Comparison of ENCODE assay signal across 7 cellular contexts in genomic region chr4:121252224-121252806, GRCh38.
DNase-seq lines count a peak whose midpoint lies in the region; ATAC-seq and TF ChIP-seq lines count a peak whose summit lies in the region.

No MANE protein-coding gene starts in this region.

- H3K9ac ChIP-seq in endodermal cell (ENCODE audit: extremely low read depth, low read length, poor library complexity, severe bottlenecking) (no peak overlapping the region), mesendoderm (ENCODE audit: low read length) (no peak overlapping the region)

- no peak overlapping the region for H4K8ac ChIP-seq in mesendoderm (ENCODE audit: low read depth, low read length)

- WGBS in endodermal cell (ENCODE audit: insufficient coverage in 1 of 2, insufficient read length in 1 of 2), 2 experiments = 27 to 67% methylated on average over 2 to 3 of the region's 3 CpGs
- WGBS in mesendoderm (ENCODE audit: extremely low coverage, insufficient coverage, low lambda C conversion rate) = no CpG with 5 or more reads among the region's 3 CpGs

- H3K27ac Mint-ChIP-seq in activated CD4-positive, alpha-beta memory T cell treated with anti-CD3 and anti-CD28 coated beads for 36 hours = no peak overlapping the region
- H3K27ac Mint-ChIP-seq in endodermal cell = no peak overlapping the region

- H3K4me1 Mint-ChIP-seq in activated CD4-positive, alpha-beta memory T cell treated with anti-CD3 and anti-CD28 coated beads for 36 hours (ENCODE audit: low read depth) = peaks cover 70% of the 10 kb centered on the region
- peaks cover 25% of the 10 kb centered on the region for H3K4me1 Mint-ChIP-seq in endodermal cell

- no peaks in the 10 kb centered on the region for H3K27me3 Mint-ChIP-seq in activated CD4-positive, alpha-beta memory T cell treated with anti-CD3 and anti-CD28 coated beads for 36 hours
- no peaks in the 10 kb centered on the region for H3K27me3 Mint-ChIP-seq in endodermal cell (ENCODE audit: insufficient read depth)

- H3K56ac ChIP-seq in mesendoderm (ENCODE audit: low read length) = no peak overlapping the region

- no peak overlapping the region for H2AK5ac ChIP-seq in mesendoderm (ENCODE audit: low read length)

- no peak overlapping the region for H3K23ac ChIP-seq in mesendoderm (ENCODE audit: low read length)

- H3K4me1 ChIP-seq in endodermal cell (ENCODE audit: control insufficient read depth, insufficient read depth, low read length) (no peaks in the 10 kb centered on the region), mesendoderm (ENCODE audit: control insufficient read depth, low read depth, low read length) (no peaks in the 10 kb centered on the region)

- no peaks in the 10 kb centered on the region for H3K36me3 Mint-ChIP-seq in activated CD4-positive, alpha-beta memory T cell treated with anti-CD3 and anti-CD28 coated beads for 36 hours
- H3K36me3 Mint-ChIP-seq in endodermal cell (ENCODE audit: low read depth) = no peaks in the 10 kb centered on the region

- no peak overlapping the region for H2BK5ac ChIP-seq in mesendoderm (ENCODE audit: low read length)

- H2BK120ac ChIP-seq in mesendoderm (ENCODE audit: low read depth, low read length) = no peak overlapping the region

- peak; percentile 49 for ATAC-seq in HG02763 (IDR thresholded peaks at IDR 0.05; ENCODE audit: unreplicated experiment)

- no peak overlapping the region for H4K5ac ChIP-seq in mesendoderm (ENCODE audit: low read length)

- no peak overlapping the region for H3K18ac ChIP-seq in mesendoderm (ENCODE audit: low read length)

- no peak overlapping the region for H3K4me2 ChIP-seq in mesendoderm (ENCODE audit: low read length)

- CTCF ChIA-PET in activated CD4-positive, alpha-beta memory T cell treated with anti-CD3 and anti-CD28 coated beads for 36 hours (lab: Charles Lee) = interaction anchor here (0.6 to 10.8 kb wide), 13 partner anchors 9 to 1291 kb away, joined by 3 to 126 read pairs (median 3); no protein-coding TSS in a partner anchor

- no peaks in the 10 kb centered on the region for H3K79me1 ChIP-seq in mesendoderm (ENCODE audit: low read length)

- DNase-seq in GM04504 (ENCODE audit: low read depth) = peak; percentile 44
- DNase-seq in NCI-H446 treated with DMSO at 0.1 percent for 48 hours (lab: John Stamatoyannopoulos, UW) = peak; percentile 30
- peak; percentile 68 for DNase-seq in activated CD4-positive, alpha-beta memory T cell treated with anti-CD3 and anti-CD28 coated beads for 36 hours
- DNase-seq in endodermal cell = peak; percentile 90
- peak; percentile 86 for DNase-seq in mesendoderm
- peak; percentile 72 for DNase-seq in stimulated activated CD8-positive, alpha-beta memory T cell treated with anti-CD3 and anti-CD28 coated beads, Interleukin-4, amount 100 ng/mL, for 48 hours

- no peaks in the 10 kb centered on the region for H3K79me2 ChIP-seq in mesendoderm (ENCODE audit: control insufficient read depth, insufficient read depth, low read length)

- H3K4me3 ChIP-seq in endodermal cell (ENCODE audit: low read length) (no peak overlapping the region), mesendoderm (ENCODE audit: low read length) (no peak overlapping the region)

- H3K9me3 ChIP-seq in endodermal cell (ENCODE audit: control insufficient read depth, low read length) = no peaks in the 10 kb centered on the region

- peak overlapping the region; percentile 57 for H2BK15ac ChIP-seq in mesendoderm (replicated peaks; ENCODE audit: low read depth)

- intact Hi-C loops in activated CD4-positive, alpha-beta memory T cell treated with anti-CD3 and anti-CD28 coated beads for 36 hours (cut with micrococcal nuclease) = loop anchor here (1.0 kb wide), 4 partner anchors 9 to 60 kb away; no protein-coding TSS in a partner anchor

- POLR2A ChIA-PET in activated CD4-positive, alpha-beta memory T cell treated with anti-CD3 and anti-CD28 coated beads for 36 hours (lab: Charles Lee) = no interaction called here

- H3K4me3 Mint-ChIP-seq in activated CD4-positive, alpha-beta memory T cell treated with anti-CD3 and anti-CD28 coated beads for 36 hours = no peak overlapping the region
- no peak overlapping the region for H3K4me3 Mint-ChIP-seq in endodermal cell

- H3K4ac ChIP-seq in mesendoderm (ENCODE audit: low read depth, low read length) = no peak overlapping the region

- no peak overlapping the region for H3K27ac ChIP-seq in endodermal cell (ENCODE audit: low read depth, low read length)
- H3K27ac ChIP-seq in mesendoderm (ENCODE audit: low read depth, low read length) = no peak overlapping the region

- H3K36me3 ChIP-seq in endodermal cell (ENCODE audit: control insufficient read depth, insufficient read depth, low read length) (no peaks in the 10 kb centered on the region), mesendoderm (ENCODE audit: control insufficient read depth, insufficient read depth, low read length) (no peaks in the 10 kb centered on the region)

- peak; percentile 91 for TF ChIP-seq CTCF in endodermal cell (conservative IDR thresholded peaks at IDR 0.05)

- peaks cover 3% of the 10 kb centered on the region for H3K9me3 Mint-ChIP-seq in activated CD4-positive, alpha-beta memory T cell treated with anti-CD3 and anti-CD28 coated beads for 36 hours
- H3K9me3 Mint-ChIP-seq in endodermal cell = no peaks in the 10 kb centered on the region

- H3K27me3 ChIP-seq in endodermal cell (ENCODE audit: control insufficient read depth, insufficient read depth, low read length, poor library complexity, severe bottlenecking) = no peaks in the 10 kb centered on the region
- no peaks in the 10 kb centered on the region for H3K27me3 ChIP-seq in mesendoderm (ENCODE audit: insufficient read depth, low read length, poor library complexity)

Comparison
In these comparisons a context has a peak if more than half of its experiments do, and no peak if none do; other contexts are left out.
1. DNase-seq: peak in every context shown above with its lines; median percentile 90 in endodermal cell; 86 in mesendoderm; 72 in stimulated activated CD8-positive, alpha-beta memory T cell treated with anti-CD3 and anti-CD28 coated beads, Interleukin-4, amount 100 ng/mL, for 48 hours; 68 in activated CD4-positive, alpha-beta memory T cell treated with anti-CD3 and anti-CD28 coated beads for 36 hours; 44 in GM04504; 30 in NCI-H446 treated with DMSO at 0.1 percent for 48 hours.